ENCODE assay signal across 1 cellular context in the genomic region with DNA sequence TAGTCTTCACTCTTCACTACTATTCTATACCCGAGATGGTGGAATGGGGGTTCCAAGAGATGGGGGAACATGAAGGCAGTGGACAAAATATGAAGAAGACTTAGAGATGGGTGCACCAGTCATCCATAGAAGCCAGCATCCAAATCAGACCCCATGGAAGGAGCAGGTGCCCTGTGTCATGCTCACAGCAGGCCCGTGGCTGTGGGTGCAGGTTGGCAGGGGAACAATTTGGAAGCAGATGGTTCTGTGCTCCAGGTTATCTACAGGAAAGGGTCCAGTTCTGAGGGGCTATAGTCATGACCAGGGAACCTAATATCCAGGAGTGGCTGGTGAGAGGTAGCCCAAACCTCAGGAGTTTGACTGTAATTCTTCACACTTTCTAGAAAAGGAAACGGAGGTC.
TF ChIP-seq lines count a peak whose summit lies in the region.

No MANE protein-coding gene starts in this region.

TF ChIP-seq in IMR-90, 13 proteins besides CTCF, POLR2A, EP300 and RAD21:
- TF ChIP-seq RCOR1 (IDR thresholded peaks at IDR 0.05; ENCODE audit: insufficient replicate concordance, low read length) (no peak), CHD1 (IDR thresholded peaks at IDR 0.05; ENCODE audit: low read depth, low read length) (no peak), MXI1 (IDR thresholded peaks at IDR 0.05; ENCODE audit: borderline replicate concordance, low read depth, low read length) (no peak), RFX5 (IDR thresholded peaks at IDR 0.05; ENCODE audit: low read depth, low read length) (no peak), CEBPB (IDR thresholded peaks at IDR 0.05; ENCODE audit: low read depth, low read length) (no peak), FOS (IDR thresholded peaks at IDR 0.05; ENCODE audit: low read depth, low read length) (no peak), SMC3 (IDR thresholded peaks at IDR 0.05; ENCODE audit: low read depth, low read length) (no peak), NFE2L2 (IDR thresholded peaks at IDR 0.05; ENCODE audit: low read depth, low read length) (no peak), MAFK (IDR thresholded peaks at IDR 0.05; ENCODE audit: low read depth, low read length) (no peak), BHLHE40 (IDR thresholded peaks at IDR 0.05; ENCODE audit: low read depth, low read length) (no peak), MAZ (IDR thresholded peaks at IDR 0.05; ENCODE audit: borderline replicate concordance, low read depth, low read length) (no peak)
- TF ChIP-seq, protein P1, sequence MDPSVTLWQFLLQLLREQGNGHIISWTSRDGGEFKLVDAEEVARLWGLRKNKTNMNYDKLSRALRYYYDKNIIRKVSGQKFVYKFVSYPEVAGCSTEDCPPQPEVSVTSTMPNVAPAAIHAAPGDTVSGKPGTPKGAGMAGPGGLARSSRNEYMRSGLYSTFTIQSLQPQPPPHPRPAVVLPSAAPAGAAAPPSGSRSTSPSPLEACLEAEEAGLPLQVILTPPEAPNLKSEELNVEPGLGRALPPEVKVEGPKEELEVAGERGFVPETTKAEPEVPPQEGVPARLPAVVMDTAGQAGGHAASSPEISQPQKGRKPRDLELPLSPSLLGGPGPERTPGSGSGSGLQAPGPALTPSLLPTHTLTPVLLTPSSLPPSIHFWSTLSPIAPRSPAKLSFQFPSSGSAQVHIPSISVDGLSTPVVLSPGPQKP (IDR thresholded peaks at IDR 0.05; ENCODE audit: borderline replicate concordance, low read depth, low read length): no peak
- TF ChIP-seq, protein P2, sequence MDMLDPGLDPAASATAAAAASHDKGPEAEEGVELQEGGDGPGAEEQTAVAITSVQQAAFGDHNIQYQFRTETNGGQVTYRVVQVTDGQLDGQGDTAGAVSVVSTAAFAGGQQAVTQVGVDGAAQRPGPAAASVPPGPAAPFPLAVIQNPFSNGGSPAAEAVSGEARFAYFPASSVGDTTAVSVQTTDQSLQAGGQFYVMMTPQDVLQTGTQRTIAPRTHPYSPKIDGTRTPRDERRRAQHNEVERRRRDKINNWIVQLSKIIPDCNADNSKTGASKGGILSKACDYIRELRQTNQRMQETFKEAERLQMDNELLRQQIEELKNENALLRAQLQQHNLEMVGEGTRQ (IDR thresholded peaks at IDR 0.05; ENCODE audit: low read depth, low read length): no peak
